In genomic region chr1:240134596-240134995, GRCh38 we compare ENCODE assay signal across 25 cellular contexts. TPM values are rescaled to one million over a fixed set of nuclear protein-coding genes. Genes with fewer than 3 reads are reported as not detected.
"Had no signal": no experiment of that assay in that cellular context is flagged by ENCODE, and none has a peak within 500 bp of the region (broad histone marks: within the 10 kb centered on the region; RNA-seq: fewer than 3 reads in every experiment).

No MANE protein-coding gene starts in this region.

- H3K27me3 ChIP-seq: body of pancreas, cardiac muscle cell, hepatocyte, ovary, right atrium auricular region, testis, uterus had no signal

- H3K27me3 Mint-ChIP-seq: activated CD4-positive, alpha-beta memory T cell treated with anti-CD3 and anti-CD28 coated beads, Interleukin-2, amount 10 ng/mL, durations not matched to agents 7 days and 5 days; activated CD4-positive, alpha-beta T cell treated with anti-CD3 and anti-CD28 coated beads, Interleukin-2, amount 10 ng/mL, durations not matched to agents 24 days and 14 days; activated naive CD4-positive, alpha-beta T cell treated with anti-CD3 and anti-CD28 coated beads, Interleukin-2, amount 10 ng/mL, durations not matched to agents 7 days and 5 days had no signal

- H2AFZ ChIP-seq: hepatocyte had no signal

- H3K36me3 Mint-ChIP-seq: activated naive CD4-positive, alpha-beta T cell treated with anti-CD3 and anti-CD28 coated beads, Interleukin-2, amount 10 ng/mL, durations not matched to agents 7 days and 5 days; natural killer cell treated with Interleukin-12 subunit alpha and Interleukin-12 subunit beta and Interleukin-15 and Interleukin-18, amount 100 ng/mL, for 72 hours had no signal

- ATAC-seq: activated CD4-positive, CD25-positive, alpha-beta regulatory T cell treated with anti-CD3 and anti-CD28 coated beads, Interleukin-2, amount 50 U/mL, for 24 hours; body of pancreas; natural killer cell treated with Interleukin-12 subunit alpha and Interleukin-12 subunit beta and Interleukin-15 and Interleukin-18, amount 100 ng/mL, for 72 hours; psoas muscle had no signal

- H3K9me3 Mint-ChIP-seq: activated CD4-positive, alpha-beta memory T cell treated with anti-CD3 and anti-CD28 coated beads, Interleukin-2, amount 10 ng/mL, durations not matched to agents 7 days and 5 days; activated CD4-positive, alpha-beta T cell treated with anti-CD3 and anti-CD28 coated beads, Interleukin-2, amount 10 ng/mL, durations not matched to agents 24 days and 14 days; activated naive CD4-positive, alpha-beta T cell treated with anti-CD3 and anti-CD28 coated beads, Interleukin-2, amount 10 ng/mL, durations not matched to agents 7 days and 5 days; natural killer cell treated with Interleukin-12 subunit alpha and Interleukin-12 subunit beta and Interleukin-15 and Interleukin-18, amount 100 ng/mL, for 72 hours had no signal

- DNase-seq: activated CD4-positive, alpha-beta memory T cell treated with anti-CD3 and anti-CD28 coated beads, Interleukin-2, amount 10 ng/mL, durations not matched to agents 7 days and 5 days; activated CD4-positive, alpha-beta T cell treated with anti-CD3 and anti-CD28 coated beads, Interleukin-2, amount 10 ng/mL, durations not matched to agents 24 days and 14 days; activated effector memory CD4-positive, alpha-beta T cell treated with anti-CD3 and anti-CD28 coated beads, Interleukin-2, amount 50 U/mL, for 16 hours; activated naive CD4-positive, alpha-beta T cell treated with anti-CD3 and anti-CD28 coated beads, Interleukin-2, amount 10 ng/mL, durations not matched to agents 7 days and 5 days; anterior cingulate cortex; body of pancreas; cortex of kidney; foreskin melanocyte; left ventricle myocardium inferior; ovary; psoas muscle; spleen; stimulated activated CD4-positive, alpha-beta T cell treated with anti-CD3 and anti-CD28 coated beads, Interleukin-4, amount 100 ng/mL, for 1 hour; stimulated activated naive CD4-positive, alpha-beta T cell; testis; trophoblast cell; uterus had no signal

- H3K4me1 ChIP-seq: body of pancreas, left ventricle myocardium inferior, psoas muscle, right atrium auricular region, spleen, testis, uterus had no signal

- H3K36me3 ChIP-seq: cardiac muscle cell, left ventricle myocardium inferior, ovary, right atrium auricular region, spleen, uterus had no signal

- H3K4me3 Mint-ChIP-seq: activated CD4-positive, alpha-beta memory T cell treated with anti-CD3 and anti-CD28 coated beads, Interleukin-2, amount 10 ng/mL, durations not matched to agents 7 days and 5 days; activated CD4-positive, alpha-beta T cell treated with anti-CD3 and anti-CD28 coated beads, Interleukin-2, amount 10 ng/mL, durations not matched to agents 24 days and 14 days; activated naive CD4-positive, alpha-beta T cell treated with anti-CD3 and anti-CD28 coated beads, Interleukin-2, amount 10 ng/mL, durations not matched to agents 7 days and 5 days; natural killer cell treated with Interleukin-12 subunit alpha and Interleukin-12 subunit beta and Interleukin-15 and Interleukin-18, amount 100 ng/mL, for 72 hours had no signal

- H3K27ac Mint-ChIP-seq: activated CD4-positive, alpha-beta memory T cell treated with anti-CD3 and anti-CD28 coated beads, Interleukin-2, amount 10 ng/mL, durations not matched to agents 7 days and 5 days; activated CD4-positive, alpha-beta T cell treated with anti-CD3 and anti-CD28 coated beads, Interleukin-2, amount 10 ng/mL, durations not matched to agents 24 days and 14 days; activated naive CD4-positive, alpha-beta T cell treated with anti-CD3 and anti-CD28 coated beads, Interleukin-2, amount 10 ng/mL, durations not matched to agents 7 days and 5 days; natural killer cell treated with Interleukin-12 subunit alpha and Interleukin-12 subunit beta and Interleukin-15 and Interleukin-18, amount 100 ng/mL, for 72 hours had no signal

- H3K4me3 ChIP-seq: body of pancreas, cardiac muscle cell, hepatocyte, left ventricle myocardium inferior, ovary, psoas muscle, right atrium auricular region, spleen, testis, uterus had no signal

- H3K27ac ChIP-seq: body of pancreas, cardiac muscle cell, epithelial cell of prostate, hepatocyte, left ventricle myocardium inferior, ovary, psoas muscle, right atrium auricular region, spleen, testis, uterus, VCaP had no signal

- H3K9me3 ChIP-seq: body of pancreas, left ventricle myocardium inferior, ovary, psoas muscle, right atrium auricular region, spleen, testis, uterus had no signal

- H3K4me2 ChIP-seq: hepatocyte had no signal

- H3K79me2 ChIP-seq: hepatocyte had no signal

- H3K4me1 Mint-ChIP-seq: activated CD4-positive, alpha-beta memory T cell treated with anti-CD3 and anti-CD28 coated beads, Interleukin-2, amount 10 ng/mL, durations not matched to agents 7 days and 5 days; activated CD4-positive, alpha-beta T cell treated with anti-CD3 and anti-CD28 coated beads, Interleukin-2, amount 10 ng/mL, durations not matched to agents 24 days and 14 days; activated naive CD4-positive, alpha-beta T cell treated with anti-CD3 and anti-CD28 coated beads, Interleukin-2, amount 10 ng/mL, durations not matched to agents 7 days and 5 days had no signal

RNA-seq across cellular contexts. Expression of gene FMN2, which starts 42.9 kb away (rescaled TPM):
- total RNA-seq: activated CD4-positive, alpha-beta memory T cell treated with anti-CD3 and anti-CD28 coated beads, Interleukin-2, amount 10 ng/mL, durations not matched to agents 7 days and 5 days; activated CD4-positive, alpha-beta T cell treated with anti-CD3 and anti-CD28 coated beads, Interleukin-2, amount 10 ng/mL, durations not matched to agents 24 days and 14 days; left ventricle myocardium inferior; lung microvascular endothelial cell; natural killer cell treated with Interleukin-12 subunit alpha and Interleukin-12 subunit beta and Interleukin-15 and Interleukin-18, amount 100 ng/mL, for 72 hours had no signal
- polyA plus RNA-seq: hepatocyte had no signal
